ENCODE assay signal across 14 cellular contexts in the genomic region with DNA sequence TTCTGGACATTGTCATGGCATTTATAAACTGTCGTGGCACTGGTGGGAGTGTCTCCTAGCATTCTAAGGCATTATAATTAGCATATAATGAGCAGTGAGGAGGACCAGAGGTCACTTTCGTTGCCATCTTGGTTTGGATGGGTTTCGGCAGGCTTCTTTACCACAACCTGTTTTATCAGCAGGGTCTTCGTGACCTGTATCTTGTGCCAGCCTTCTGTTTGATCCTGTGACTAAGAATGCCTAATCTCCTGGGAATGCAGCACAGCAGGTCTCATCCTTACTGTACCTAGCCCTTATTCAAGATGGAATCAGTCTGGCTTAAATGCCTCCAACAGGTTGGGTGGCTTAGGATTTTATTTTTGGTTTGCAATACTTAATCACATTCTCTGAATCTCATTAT.
"Had no signal": no experiment of that assay in that cellular context is flagged by ENCODE, and none has a peak within 500 bp of the region (broad histone marks: within the 10 kb centered on the region; RNA-seq: fewer than 3 reads in every experiment).

No MANE protein-coding gene starts in this region.

- H3K36me3 Mint-ChIP-seq: activated naive CD8-positive, alpha-beta T cell; stimulated activated memory B cell treated with anti-CD40 and anti-IgM and Interleukin-4, amounts not matched to agents 10 μg/mL and 1 μg/mL and 100 μg/mL, for 72 hours had no signal

- H3K4me3 Mint-ChIP-seq: activated CD4-positive, alpha-beta T cell treated with anti-CD3 and anti-CD28 coated beads, Interleukin-2, amount 10 ng/mL, durations not matched to agents 7 days and 5 days; activated naive CD8-positive, alpha-beta T cell; central memory CD8-positive, alpha-beta T cell; stimulated activated memory B cell treated with anti-CD40 and anti-IgM and Interleukin-4, amounts not matched to agents 10 μg/mL and 1 μg/mL and 100 μg/mL, for 72 hours had no signal

- H3K27ac ChIP-seq: coronary artery, ovary, thyroid gland, vagina had no signal

- H3K9me3 Mint-ChIP-seq: central memory CD8-positive, alpha-beta T cell; stimulated activated memory B cell treated with anti-CD40 and anti-IgM and Interleukin-4, amounts not matched to agents 10 μg/mL and 1 μg/mL and 100 μg/mL, for 72 hours had no signal

- H3K4me3 ChIP-seq: coronary artery, ovary, thyroid gland, vagina had no signal

- H3K9me3 ChIP-seq: ovary, thyroid gland, vagina had no signal

- H3K27ac Mint-ChIP-seq: activated naive CD8-positive, alpha-beta T cell; stimulated activated memory B cell treated with anti-CD40 and anti-IgM and Interleukin-4, amounts not matched to agents 10 μg/mL and 1 μg/mL and 100 μg/mL, for 72 hours had no signal

- H3K27me3 ChIP-seq: ovary, thyroid gland, vagina had no signal

- H3K4me1 Mint-ChIP-seq: stimulated activated memory B cell treated with anti-CD40 and anti-IgM and Interleukin-4, amounts not matched to agents 10 μg/mL and 1 μg/mL and 100 μg/mL, for 72 hours had no signal

- H3K4me1 ChIP-seq: thyroid gland, vagina had no signal

- H3K27me3 Mint-ChIP-seq: activated naive CD8-positive, alpha-beta T cell; central memory CD8-positive, alpha-beta T cell had no signal

- H3K36me3 ChIP-seq: ovary, thyroid gland, vagina had no signal

- DNase-seq: activated CD4-positive, alpha-beta T cell treated with anti-CD3 and anti-CD28 coated beads, Interleukin-2, amount 10 ng/mL, durations not matched to agents 7 days and 5 days; activated gamma-delta T cell treated with Interleukin-2 at 50 U/mL for 16 hours; amniotic stem cell; effector CD4-positive, alpha-beta T cell; ovary; stimulated activated CD4-positive, alpha-beta T cell treated with anti-CD3 and anti-CD28 coated beads, Interleukin-12 subunit alpha, Interleukin-12 subunit beta, amount 100 ng/mL, for 4 hours; stimulated activated CD4-positive, alpha-beta T cell treated with anti-CD3 and anti-CD28 coated beads, Interleukin-2, amount 100 ng/mL, for 24 hours; SW 1271; thyroid gland had no signal

- ATAC-seq: stimulated activated memory B cell treated with anti-CD40 and anti-IgM and Interleukin-4, amounts not matched to agents 10 μg/mL and 1 μg/mL and 100 μg/mL, for 72 hours had no signal
